In the genomic region with DNA sequence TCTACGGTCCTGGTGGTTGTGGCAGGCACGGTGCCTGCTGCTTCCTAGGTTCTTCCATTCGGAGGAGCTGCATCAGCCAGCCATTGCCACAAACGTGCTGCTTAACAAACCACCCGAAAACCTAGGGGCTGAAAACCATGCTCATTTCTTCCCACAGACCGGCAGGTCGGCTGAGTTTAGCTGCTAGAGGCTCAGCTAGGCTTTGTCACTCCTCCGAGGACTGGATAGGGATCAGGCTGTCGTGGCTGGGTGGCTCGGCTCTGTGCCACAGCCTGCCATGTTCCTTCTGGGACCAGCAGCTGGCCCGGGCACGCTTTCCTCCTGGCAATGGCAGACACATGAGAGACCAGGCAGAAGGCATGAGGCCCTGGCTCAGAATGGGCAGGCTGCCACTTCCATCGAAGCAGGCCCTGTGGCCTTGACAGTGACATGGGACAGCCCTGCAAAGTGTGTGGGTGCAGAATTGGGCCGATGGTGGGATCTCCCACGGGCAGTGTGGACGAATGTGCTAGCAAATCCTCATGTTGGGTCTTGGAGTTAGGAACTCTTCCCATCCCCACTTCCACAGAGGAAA, we compare ENCODE assay signal across 23 cellular contexts. TPM values are rescaled to one million over a fixed set of nuclear protein-coding genes. Genes with fewer than 3 reads are reported as not detected.
DNase-seq lines count a peak whose midpoint lies in the region; ATAC-seq, FAIRE-seq and TF ChIP-seq lines count a peak whose summit lies in the region.
"Had no signal": no experiment of that assay in that cellular context is flagged by ENCODE, and none has a peak within 500 bp of the region (broad histone marks: within the 10 kb centered on the region; RNA-seq: fewer than 3 reads in every experiment).

No MANE protein-coding gene starts in this region.

- in situ Hi-C loops in HAP-1 (cut with MboI; ENCODE audit: low sequenced_read_pairs), result no loop called here

- no peaks in the 10 kb centered on the region for H3K27me3 Mint-ChIP-seq in activated T-cell treated with anti-CD3 and anti-CD28 coated beads, Interleukin-2, amount 50 U/mL, for 24 hours
- no peaks in the 10 kb centered on the region for H3K27me3 Mint-ChIP-seq in activated T-cell treated with anti-CD3 and anti-CD28 coated beads, Interleukin-2, amount 50 U/mL, for 4 hours (ENCODE audit: low read depth)
- no peaks in the 10 kb centered on the region for H3K27me3 Mint-ChIP-seq in stimulated activated memory B cell treated with anti-CD40 and anti-IgM and Interleukin-4, amounts not matched to agents 10 μg/mL and 1 μg/mL and 100 μg/mL, for 72 hours
- H3K27me3 Mint-ChIP-seq in activated naive CD4-positive, alpha-beta T cell treated with anti-CD3 and anti-CD28 coated beads, Interleukin-2, amount 10 ng/mL, durations not matched to agents 7 days and 5 days, result no peaks in the 10 kb centered on the region

- H3K9me3 ChIP-seq in adrenal gland (replicated peaks in 1 of 3) (no peaks in the 10 kb centered on the region), kidney (ENCODE audit: control insufficient read depth in 1 of 2, low read length in 2 of 2) (no peaks in the 10 kb centered on the region), HAP-1 (no peaks in the 10 kb centered on the region)
- H3K9me3 ChIP-seq: A549, left lung, mucosa of descending colon had no signal

- no peaks in the 10 kb centered on the region for H3K27me3 ChIP-seq in adrenal gland
- H3K27me3 ChIP-seq in HAP-1 (ENCODE audit: low read depth), result no peaks in the 10 kb centered on the region

- TF ChIP-seq POLR2A in adrenal gland (IDR thresholded peaks at IDR 0.05), result no peak

- CTCF ChIA-PET in activated naive CD4-positive, alpha-beta T cell treated with anti-CD3 and anti-CD28 coated beads, Interleukin-2, amount 10 ng/mL, durations not matched to agents 7 days and 5 days (lab: Charles Lee), result no interaction called here

- ATAC-seq in activated T-cell treated with anti-CD3 and anti-CD28 coated beads, Interleukin-2, amount 50 U/mL, for 4 hours, result no peak
- ATAC-seq in stimulated activated memory B cell treated with anti-CD40 and anti-IgM and Interleukin-4, amounts not matched to agents 10 μg/mL and 1 μg/mL and 100 μg/mL, for 72 hours, result no peak
- ATAC-seq: A549, HepG2, mucosa of descending colon had no signal

- H3K36me3 Mint-ChIP-seq in activated T-cell treated with anti-CD3 and anti-CD28 coated beads, Interleukin-2, amount 50 U/mL, for 24 hours (ENCODE audit: low read depth), result peaks cover 77% of the 10 kb centered on the region
- peaks cover 23% of the 10 kb centered on the region for H3K36me3 Mint-ChIP-seq in activated T-cell treated with anti-CD3 and anti-CD28 coated beads, Interleukin-2, amount 50 U/mL, for 4 hours (ENCODE audit: insufficient read depth)
- peaks cover 62% of the 10 kb centered on the region for H3K36me3 Mint-ChIP-seq in stimulated activated memory B cell treated with anti-CD40 and anti-IgM and Interleukin-4, amounts not matched to agents 10 μg/mL and 1 μg/mL and 100 μg/mL, for 72 hours
- peaks cover 37% of the 10 kb centered on the region for H3K36me3 Mint-ChIP-seq in activated naive CD4-positive, alpha-beta T cell treated with anti-CD3 and anti-CD28 coated beads, Interleukin-2, amount 10 ng/mL, durations not matched to agents 7 days and 5 days

- H3K36me3 ChIP-seq in adrenal gland (replicated peaks in 1 of 2) (no peaks in the 10 kb centered on the region), kidney (ENCODE audit: control insufficient read depth in 1 of 2, insufficient read depth in 2 of 2, low read length in 2 of 2) (no peaks in the 10 kb centered on the region), HAP-1 (replicated peaks) (no peaks in the 10 kb centered on the region)

- WGBS in adrenal gland, 4 donors, result 64 to 83% (median 71%) methylated on average over 7 to 16 of the region's 16 CpGs

- FAIRE-seq in kidney (lab: Jason Lieb, UNC), result no peak
- FAIRE-seq: A549, colon, D721Med, G401.6, HepG2 had no signal

- H3K27ac Mint-ChIP-seq in activated T-cell treated with anti-CD3 and anti-CD28 coated beads, Interleukin-2, amount 50 U/mL, for 24 hours, result no peak overlapping the region
- H3K27ac Mint-ChIP-seq in stimulated activated memory B cell treated with anti-CD40 and anti-IgM and Interleukin-4, amounts not matched to agents 10 μg/mL and 1 μg/mL and 100 μg/mL, for 72 hours, result peak overlapping the region; percentile 47
- no peak overlapping the region for H3K27ac Mint-ChIP-seq in activated naive CD4-positive, alpha-beta T cell treated with anti-CD3 and anti-CD28 coated beads, Interleukin-2, amount 10 ng/mL, durations not matched to agents 7 days and 5 days
- H3K27ac Mint-ChIP-seq: activated naive CD4-positive, alpha-beta T cell treated with anti-CD3 and anti-CD28 coated beads for 36 hours had no signal

- DNase-seq in activated T-cell treated with anti-CD3 and anti-CD28 coated beads, Interleukin-2, amount 50 U/mL, for 24 hours, result peak; percentile 14
- no peak for DNase-seq in activated T-cell treated with anti-CD3 and anti-CD28 coated beads, Interleukin-2, amount 50 U/mL, for 4 hours
- peak in 5 of 7 donors; percentile 31 to 54 (median 49) for DNase-seq in adrenal gland
- peak; percentile 56 for DNase-seq in kidney
- no peak for DNase-seq in AG08395 (ENCODE audit: low spot score)
- DNase-seq in activated naive CD4-positive, alpha-beta T cell treated with anti-CD3 and anti-CD28 coated beads, Interleukin-2, amount 10 ng/mL, durations not matched to agents 7 days and 5 days, result no peak
- no peak for DNase-seq in HAP-1 (ENCODE audit: low spot score in 2 of 2)
- DNase-seq: activated naive CD4-positive, alpha-beta T cell treated with anti-CD3 and anti-CD28 coated beads for 36 hours; left lung; NCI-H1417; NCI-H69; SHP77; stimulated activated CD4-positive, alpha-beta T cell treated with anti-CD3 and anti-CD28 coated beads, Interleukin-15, amount 100 ng/mL, for 24 hours; substantia nigra had no signal

- H3K4me3 Mint-ChIP-seq in activated T-cell treated with anti-CD3 and anti-CD28 coated beads, Interleukin-2, amount 50 U/mL, for 24 hours, result no peak overlapping the region
- no peak overlapping the region for H3K4me3 Mint-ChIP-seq in activated T-cell treated with anti-CD3 and anti-CD28 coated beads, Interleukin-2, amount 50 U/mL, for 4 hours
- H3K4me3 Mint-ChIP-seq in stimulated activated memory B cell treated with anti-CD40 and anti-IgM and Interleukin-4, amounts not matched to agents 10 μg/mL and 1 μg/mL and 100 μg/mL, for 72 hours, result no peak overlapping the region
- H3K4me3 Mint-ChIP-seq in activated naive CD4-positive, alpha-beta T cell treated with anti-CD3 and anti-CD28 coated beads, Interleukin-2, amount 10 ng/mL, durations not matched to agents 7 days and 5 days, result no peak overlapping the region
- H3K4me3 Mint-ChIP-seq: activated naive CD4-positive, alpha-beta T cell treated with anti-CD3 and anti-CD28 coated beads for 36 hours had no signal

- no peak overlapping the region for H3K9ac ChIP-seq in kidney (ENCODE audit: low read length in 2 of 2)

- H3K4me3 ChIP-seq in adrenal gland (no peak overlapping the region), kidney (ENCODE audit: low read length in 2 of 2) (no peak overlapping the region), HAP-1 (no peak overlapping the region)
- H3K4me3 ChIP-seq: A549, left lung, mucosa of descending colon had no signal

- H3K4me1 Mint-ChIP-seq in activated T-cell treated with anti-CD3 and anti-CD28 coated beads, Interleukin-2, amount 50 U/mL, for 24 hours (ENCODE audit: low read depth), result peaks cover 6% of the 10 kb centered on the region
- peaks cover 4% of the 10 kb centered on the region for H3K4me1 Mint-ChIP-seq in activated T-cell treated with anti-CD3 and anti-CD28 coated beads, Interleukin-2, amount 50 U/mL, for 4 hours (ENCODE audit: low read depth)
- H3K4me1 Mint-ChIP-seq in stimulated activated memory B cell treated with anti-CD40 and anti-IgM and Interleukin-4, amounts not matched to agents 10 μg/mL and 1 μg/mL and 100 μg/mL, for 72 hours, result peaks cover 42% of the 10 kb centered on the region
- H3K4me1 Mint-ChIP-seq in activated naive CD4-positive, alpha-beta T cell treated with anti-CD3 and anti-CD28 coated beads, Interleukin-2, amount 10 ng/mL, durations not matched to agents 7 days and 5 days, result peaks cover 18% of the 10 kb centered on the region

- H3K9me3 Mint-ChIP-seq in activated T-cell treated with anti-CD3 and anti-CD28 coated beads, Interleukin-2, amount 50 U/mL, for 24 hours, result no peaks in the 10 kb centered on the region
- no peaks in the 10 kb centered on the region for H3K9me3 Mint-ChIP-seq in activated T-cell treated with anti-CD3 and anti-CD28 coated beads, Interleukin-2, amount 50 U/mL, for 4 hours
- no peaks in the 10 kb centered on the region for H3K9me3 Mint-ChIP-seq in stimulated activated memory B cell treated with anti-CD40 and anti-IgM and Interleukin-4, amounts not matched to agents 10 μg/mL and 1 μg/mL and 100 μg/mL, for 72 hours
- H3K9me3 Mint-ChIP-seq in activated naive CD4-positive, alpha-beta T cell treated with anti-CD3 and anti-CD28 coated beads, Interleukin-2, amount 10 ng/mL, durations not matched to agents 7 days and 5 days, result no peaks in the 10 kb centered on the region
- H3K9me3 Mint-ChIP-seq: activated naive CD4-positive, alpha-beta T cell treated with anti-CD3 and anti-CD28 coated beads for 36 hours had no signal

- H3K4me1 ChIP-seq in adrenal gland (replicated peaks in 1 of 2) (no peaks in the 10 kb centered on the region), kidney (ENCODE audit: control insufficient read depth in 1 of 2, insufficient read depth in 1 of 2, low read depth in 1 of 2, low read length in 2 of 2) (no peaks in the 10 kb centered on the region), HAP-1 (no peaks in the 10 kb centered on the region)
- H3K4me1 ChIP-seq: A549, left lung had no signal

- TF ChIP-seq CTCF in adrenal gland (IDR thresholded peaks at IDR 0.05), result no peak
- no peak for TF ChIP-seq CTCF in kidney (IDR thresholded peaks at IDR 0.05; ENCODE audit: borderline replicate concordance, extremely low read depth, insufficient read depth)

- intact Hi-C loops in adrenal gland (cut with DNase I) (no loop called here), kidney (cut with DNase I) (no loop called here)

- H3K27ac ChIP-seq in adrenal gland (no peak overlapping the region), kidney (ENCODE audit: low read depth in 2 of 2, low read length in 2 of 2) (no peak overlapping the region)
- H3K27ac ChIP-seq: A549, C4-2B, left lung had no signal

RNA-seq across cellular contexts. Expression of gene PARVG, which starts 20.9 kb away (rescaled TPM):
- total RNA-seq in activated T-cell treated with anti-CD3 and anti-CD28 coated beads, Interleukin-2, amount 50 U/mL, for 4 hours, result 10 to 100 TPM; 32.5 to 39.9 (median 39.3) TPM
- total RNA-seq in adrenal gland (10 to 100 TPM in 6 of 8 donors, 1 to 10 TPM in 2; 8.8 to 48.6 (median 15.7) TPM), kidney (20.9 TPM)
- polyA plus RNA-seq in adrenal gland (10 to 100 TPM in 2 of 3 donors, 1 to 10 TPM in 1; 4.8 to 61.1 (median 14.3) TPM), kidney (ENCODE audit: insufficient read depth, low read depth, low replicate concordance) (2.5 TPM)
- total RNA-seq: HepG2, renal cortical epithelial cell had no signal
- polyA plus RNA-seq: A549, HepG2 had no signal

Comparison
In these comparisons a context has a peak if more than half of its experiments do, and no peak if none do; other contexts are left out.
1. DNase-seq: peak in activated T-cell treated with anti-CD3 and anti-CD28 coated beads, Interleukin-2, amount 50 U/mL, for 24 hours (single experiment), adrenal gland (5 of 7) and kidney (single experiment); none in activated T-cell treated with anti-CD3 and anti-CD28 coated beads, Interleukin-2, amount 50 U/mL, for 4 hours (single experiment), AG08395 (single experiment), activated naive CD4-positive, alpha-beta T cell treated with anti-CD3 and anti-CD28 coated beads, Interleukin-2, amount 10 ng/mL, durations not matched to agents 7 days and 5 days (single experiment) and HAP-1 (0 of 2).